18 cellular contexts compared by ENCODE assay signal in genomic region chr13:111883571-111884343, GRCh38.
"Had no signal": no experiment of that assay in that cellular context is flagged by ENCODE, and none has a peak within 500 bp of the region (broad histone marks: within the 10 kb centered on the region; RNA-seq: fewer than 3 reads in every experiment).

No MANE protein-coding gene starts in this region.

- H3K4me3 ChIP-seq: hepatocyte, neural progenitor cell, stomach, thoracic aorta, transverse colon had no signal

- DNase-seq: cerebellar nuclear complex; erythroblast; foreskin melanocyte; midbrain; small intestine; stimulated activated CD4-positive, alpha-beta T cell treated with anti-CD3 and anti-CD28 coated beads, Interleukin-12 subunit alpha, Interleukin-12 subunit beta, amount 100 ng/mL, for 4 hours; stimulated activated naive CD4-positive, alpha-beta T cell; stomach; substantia nigra; transverse colon had no signal

- FAIRE-seq: colon, endothelial cell of umbilical vein, small intestine had no signal

- H3K4me3 Mint-ChIP-seq: dendritic cell treated with granulocyte-macrophage colony-stimulating factor and Interleukin-4, amounts not matched to agents 40 ng/mL and 50 ng/mL, for 4 days; memory B cell; natural killer cell treated with Interleukin-12 subunit alpha and Interleukin-12 subunit beta and Interleukin-15 and Interleukin-18, amount 100 ng/mL, for 72 hours; neural progenitor cell had no signal

- H3K9me3 Mint-ChIP-seq: dendritic cell treated with granulocyte-macrophage colony-stimulating factor and Interleukin-4, amounts not matched to agents 40 ng/mL and 50 ng/mL, for 4 days; memory B cell; natural killer cell treated with Interleukin-12 subunit alpha and Interleukin-12 subunit beta and Interleukin-15 and Interleukin-18, amount 100 ng/mL, for 72 hours had no signal

- H3K27me3 ChIP-seq: transverse colon had no signal

- H3K36me3 Mint-ChIP-seq: memory B cell; natural killer cell treated with Interleukin-12 subunit alpha and Interleukin-12 subunit beta and Interleukin-15 and Interleukin-18, amount 100 ng/mL, for 72 hours; neural progenitor cell had no signal

- H3K4me1 Mint-ChIP-seq: memory B cell, neural progenitor cell had no signal

- H3K27ac ChIP-seq: hepatocyte, neural progenitor cell, stomach, thoracic aorta, transverse colon had no signal

- H3K27ac Mint-ChIP-seq: dendritic cell treated with granulocyte-macrophage colony-stimulating factor and Interleukin-4, amounts not matched to agents 40 ng/mL and 50 ng/mL, for 4 days; memory B cell; natural killer cell treated with Interleukin-12 subunit alpha and Interleukin-12 subunit beta and Interleukin-15 and Interleukin-18, amount 100 ng/mL, for 72 hours; neural progenitor cell had no signal

- H3K9me3 ChIP-seq: thoracic aorta, transverse colon had no signal

- H3K27me3 Mint-ChIP-seq: dendritic cell treated with granulocyte-macrophage colony-stimulating factor and Interleukin-4, amounts not matched to agents 40 ng/mL and 50 ng/mL, for 4 days had no signal

- H3K36me3 ChIP-seq: neural progenitor cell, stomach, thoracic aorta, transverse colon had no signal

- H3K4me1 ChIP-seq: neural progenitor cell, stomach, transverse colon had no signal
